ENCODE assay signal across 1 cellular context in the genomic region with DNA sequence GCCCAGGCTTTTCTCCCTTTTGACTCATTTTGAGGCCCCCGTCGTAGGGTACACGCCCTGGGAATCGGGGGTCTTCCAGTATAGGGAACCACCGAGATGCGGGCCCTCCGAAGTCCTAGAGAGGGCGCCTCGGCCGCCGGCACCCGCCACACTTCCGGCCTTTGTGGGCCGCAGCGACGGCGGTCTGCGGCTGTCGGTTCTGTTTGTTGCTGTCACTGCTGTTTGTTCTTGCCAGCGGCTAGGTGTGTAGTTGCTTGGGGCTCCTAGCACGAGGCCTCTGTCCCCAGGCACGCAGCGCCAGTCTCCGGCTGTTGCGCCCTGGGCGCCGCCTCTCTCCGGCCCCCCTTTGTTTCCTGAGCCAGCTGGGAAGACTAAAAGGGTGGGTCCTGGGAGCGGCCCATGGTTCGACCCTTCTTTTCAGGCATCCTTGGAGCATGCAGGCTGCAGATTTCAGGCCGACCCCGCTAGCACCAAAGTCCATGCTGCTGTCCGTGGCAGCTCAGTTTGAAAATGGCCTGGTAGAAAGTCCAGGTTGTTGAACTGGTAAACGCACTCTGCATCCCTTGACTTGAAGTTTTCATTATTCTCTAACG.
A peak's percentile ranks its signal among the peaks of the same experiment; 100 is the strongest.
TF ChIP-seq lines count a peak whose summit lies in the region.

No MANE protein-coding gene starts in this region.

TF ChIP-seq in HepG2, 621 proteins besides CTCF, POLR2A, EP300 and RAD21 (continued from another document and continues in another):
- TF ChIP-seq GLI4 (CRISPR knock-in tag; IDR thresholded peaks at IDR 0.05; ENCODE audit: borderline replicate concordance) (peak; percentile 57; the same call in 1 of the 2 replicates), STAG1 (CRISPR knock-in tag; IDR thresholded peaks at IDR 0.05) (peak; percentile 59), HES4 (CRISPR knock-in tag; IDR thresholded peaks at IDR 0.05; ENCODE audit: borderline replicate concordance) (peak; percentile 34; the same call in 1 of the 2 replicates), CHD2 (IDR thresholded peaks at IDR 0.05; ENCODE audit: low read depth, low read length) (no peak), ZNF264 (CRISPR knock-in tag; IDR thresholded peaks at IDR 0.05) (peak; percentile 76), TP53 (CRISPR knock-in tag; conservative IDR thresholded peaks at IDR 0.05) (peak; percentile 70; the same call in 1 of the 2 replicates), ZNF563 (CRISPR knock-in tag; IDR thresholded peaks at IDR 0.05) (peak; percentile 76), ARNTL (CRISPR knock-in tag; IDR thresholded peaks at IDR 0.05) (peak; percentile 72), RFX1 (IDR thresholded peaks at IDR 0.05) (no peak), POGZ (CRISPR knock-in tag; IDR thresholded peaks at IDR 0.05) (peak; percentile 68), IKZF4 (CRISPR knock-in tag; IDR thresholded peaks at IDR 0.05; ENCODE audit: borderline replicate concordance, low read depth, not compliant biosample characterization) (no peak), ZNF776 (CRISPR knock-in tag; IDR thresholded peaks at IDR 0.05) (peak; percentile 80; the same call in 1 of the 2 replicates), ZNF546 (CRISPR knock-in tag; conservative IDR thresholded peaks at IDR 0.05) (peak; percentile 85; the same call in 1 of the 2 replicates), FOXC1 (CRISPR knock-in tag; IDR thresholded peaks at IDR 0.05; ENCODE audit: borderline replicate concordance) (peak; percentile 81; the same call in 1 of the 2 replicates), BCL6 (CRISPR knock-in tag; IDR thresholded peaks at IDR 0.05) (peak; percentile 78), ISX (CRISPR knock-in tag; conservative IDR thresholded peaks at IDR 0.05) (0 out of 2 replicates have a peak, but pooled peaks have one; percentile 28), ETV5 (CRISPR knock-in tag; IDR thresholded peaks at IDR 0.05; ENCODE audit: borderline replicate concordance) (peak; percentile 98), GATAD2A (CRISPR knock-in tag; IDR thresholded peaks at IDR 0.05) (peak; percentile 84), HNRNPL (IDR thresholded peaks at IDR 0.05; ENCODE audit: low read depth, low read length) (peak; percentile 81), KDM4B (CRISPR knock-in tag; IDR thresholded peaks at IDR 0.05) (peak; percentile 84), YY1 (IDR thresholded peaks at IDR 0.05; ENCODE audit: insufficient read depth, insufficient replicate concordance, low read depth, low read length) (peak; percentile 79), BHLHE40 (IDR thresholded peaks at IDR 0.05; ENCODE audit: low read length) (peak; percentile 79), ZNF792 (CRISPR knock-in tag; IDR thresholded peaks at IDR 0.05) (peak; percentile 96), ESRRA (CRISPR knock-in tag; IDR thresholded peaks at IDR 0.05; ENCODE audit: low read depth) (no peak), NONO (IDR thresholded peaks at IDR 0.05) (no peak), NONO (CRISPR knock-in tag; conservative IDR thresholded peaks at IDR 0.05) (peak; percentile 66), ZNF253 (CRISPR knock-in tag; IDR thresholded peaks at IDR 0.05; ENCODE audit: borderline replicate concordance) (0 out of 2 replicates have a peak, but pooled peaks have one; percentile 10), ZC3H4 (CRISPR knock-in tag; IDR thresholded peaks at IDR 0.05; ENCODE audit: borderline replicate concordance) (0 out of 2 replicates have a peak, but pooled peaks have one; percentile 9), MEF2D (CRISPR knock-in tag; IDR thresholded peaks at IDR 0.05) (peak; percentile 91)
- TF ChIP-seq, protein P1, sequence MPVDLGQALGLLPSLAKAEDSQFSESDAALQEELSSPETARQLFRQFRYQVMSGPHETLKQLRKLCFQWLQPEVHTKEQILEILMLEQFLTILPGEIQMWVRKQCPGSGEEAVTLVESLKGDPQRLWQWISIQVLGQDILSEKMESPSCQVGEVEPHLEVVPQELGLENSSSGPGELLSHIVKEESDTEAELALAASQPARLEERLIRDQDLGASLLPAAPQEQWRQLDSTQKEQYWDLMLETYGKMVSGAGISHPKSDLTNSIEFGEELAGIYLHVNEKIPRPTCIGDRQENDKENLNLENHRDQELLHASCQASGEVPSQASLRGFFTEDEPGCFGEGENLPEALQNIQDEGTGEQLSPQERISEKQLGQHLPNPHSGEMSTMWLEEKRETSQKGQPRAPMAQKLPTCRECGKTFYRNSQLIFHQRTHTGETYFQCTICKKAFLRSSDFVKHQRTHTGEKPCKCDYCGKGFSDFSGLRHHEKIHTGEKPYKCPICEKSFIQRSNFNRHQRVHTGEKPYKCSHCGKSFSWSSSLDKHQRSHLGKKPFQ (CRISPR knock-in tag; IDR thresholded peaks at IDR 0.05; ENCODE audit: insufficient replicate concordance) = peak; percentile 76
- TF ChIP-seq, protein P2, sequence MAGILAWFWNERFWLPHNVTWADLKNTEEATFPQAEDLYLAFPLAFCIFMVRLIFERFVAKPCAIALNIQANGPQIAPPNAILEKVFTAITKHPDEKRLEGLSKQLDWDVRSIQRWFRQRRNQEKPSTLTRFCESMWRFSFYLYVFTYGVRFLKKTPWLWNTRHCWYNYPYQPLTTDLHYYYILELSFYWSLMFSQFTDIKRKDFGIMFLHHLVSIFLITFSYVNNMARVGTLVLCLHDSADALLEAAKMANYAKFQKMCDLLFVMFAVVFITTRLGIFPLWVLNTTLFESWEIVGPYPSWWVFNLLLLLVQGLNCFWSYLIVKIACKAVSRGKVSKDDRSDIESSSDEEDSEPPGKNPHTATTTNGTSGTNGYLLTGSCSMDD (CRISPR knock-in tag; IDR thresholded peaks at IDR 0.05) = no peak
- TF ChIP-seq, protein P3, sequence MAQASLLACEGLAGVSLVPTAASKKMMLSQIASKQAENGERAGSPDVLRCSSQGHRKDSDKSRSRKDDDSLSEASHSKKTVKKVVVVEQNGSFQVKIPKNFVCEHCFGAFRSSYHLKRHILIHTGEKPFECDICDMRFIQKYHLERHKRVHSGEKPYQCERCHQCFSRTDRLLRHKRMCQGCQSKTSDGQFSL (CRISPR knock-in tag; IDR thresholded peaks at IDR 0.05) = peak; percentile 77; the same call in 1 of the 2 replicates
- TF ChIP-seq, protein P4, sequence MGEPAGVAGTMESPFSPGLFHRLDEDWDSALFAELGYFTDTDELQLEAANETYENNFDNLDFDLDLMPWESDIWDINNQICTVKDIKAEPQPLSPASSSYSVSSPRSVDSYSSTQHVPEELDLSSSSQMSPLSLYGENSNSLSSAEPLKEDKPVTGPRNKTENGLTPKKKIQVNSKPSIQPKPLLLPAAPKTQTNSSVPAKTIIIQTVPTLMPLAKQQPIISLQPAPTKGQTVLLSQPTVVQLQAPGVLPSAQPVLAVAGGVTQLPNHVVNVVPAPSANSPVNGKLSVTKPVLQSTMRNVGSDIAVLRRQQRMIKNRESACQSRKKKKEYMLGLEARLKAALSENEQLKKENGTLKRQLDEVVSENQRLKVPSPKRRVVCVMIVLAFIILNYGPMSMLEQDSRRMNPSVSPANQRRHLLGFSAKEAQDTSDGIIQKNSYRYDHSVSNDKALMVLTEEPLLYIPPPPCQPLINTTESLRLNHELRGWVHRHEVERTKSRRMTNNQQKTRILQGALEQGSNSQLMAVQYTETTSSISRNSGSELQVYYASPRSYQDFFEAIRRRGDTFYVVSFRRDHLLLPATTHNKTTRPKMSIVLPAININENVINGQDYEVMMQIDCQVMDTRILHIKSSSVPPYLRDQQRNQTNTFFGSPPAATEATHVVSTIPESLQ (CRISPR knock-in tag; conservative IDR thresholded peaks at IDR 0.05) = no peak
- TF ChIP-seq, protein P5, sequence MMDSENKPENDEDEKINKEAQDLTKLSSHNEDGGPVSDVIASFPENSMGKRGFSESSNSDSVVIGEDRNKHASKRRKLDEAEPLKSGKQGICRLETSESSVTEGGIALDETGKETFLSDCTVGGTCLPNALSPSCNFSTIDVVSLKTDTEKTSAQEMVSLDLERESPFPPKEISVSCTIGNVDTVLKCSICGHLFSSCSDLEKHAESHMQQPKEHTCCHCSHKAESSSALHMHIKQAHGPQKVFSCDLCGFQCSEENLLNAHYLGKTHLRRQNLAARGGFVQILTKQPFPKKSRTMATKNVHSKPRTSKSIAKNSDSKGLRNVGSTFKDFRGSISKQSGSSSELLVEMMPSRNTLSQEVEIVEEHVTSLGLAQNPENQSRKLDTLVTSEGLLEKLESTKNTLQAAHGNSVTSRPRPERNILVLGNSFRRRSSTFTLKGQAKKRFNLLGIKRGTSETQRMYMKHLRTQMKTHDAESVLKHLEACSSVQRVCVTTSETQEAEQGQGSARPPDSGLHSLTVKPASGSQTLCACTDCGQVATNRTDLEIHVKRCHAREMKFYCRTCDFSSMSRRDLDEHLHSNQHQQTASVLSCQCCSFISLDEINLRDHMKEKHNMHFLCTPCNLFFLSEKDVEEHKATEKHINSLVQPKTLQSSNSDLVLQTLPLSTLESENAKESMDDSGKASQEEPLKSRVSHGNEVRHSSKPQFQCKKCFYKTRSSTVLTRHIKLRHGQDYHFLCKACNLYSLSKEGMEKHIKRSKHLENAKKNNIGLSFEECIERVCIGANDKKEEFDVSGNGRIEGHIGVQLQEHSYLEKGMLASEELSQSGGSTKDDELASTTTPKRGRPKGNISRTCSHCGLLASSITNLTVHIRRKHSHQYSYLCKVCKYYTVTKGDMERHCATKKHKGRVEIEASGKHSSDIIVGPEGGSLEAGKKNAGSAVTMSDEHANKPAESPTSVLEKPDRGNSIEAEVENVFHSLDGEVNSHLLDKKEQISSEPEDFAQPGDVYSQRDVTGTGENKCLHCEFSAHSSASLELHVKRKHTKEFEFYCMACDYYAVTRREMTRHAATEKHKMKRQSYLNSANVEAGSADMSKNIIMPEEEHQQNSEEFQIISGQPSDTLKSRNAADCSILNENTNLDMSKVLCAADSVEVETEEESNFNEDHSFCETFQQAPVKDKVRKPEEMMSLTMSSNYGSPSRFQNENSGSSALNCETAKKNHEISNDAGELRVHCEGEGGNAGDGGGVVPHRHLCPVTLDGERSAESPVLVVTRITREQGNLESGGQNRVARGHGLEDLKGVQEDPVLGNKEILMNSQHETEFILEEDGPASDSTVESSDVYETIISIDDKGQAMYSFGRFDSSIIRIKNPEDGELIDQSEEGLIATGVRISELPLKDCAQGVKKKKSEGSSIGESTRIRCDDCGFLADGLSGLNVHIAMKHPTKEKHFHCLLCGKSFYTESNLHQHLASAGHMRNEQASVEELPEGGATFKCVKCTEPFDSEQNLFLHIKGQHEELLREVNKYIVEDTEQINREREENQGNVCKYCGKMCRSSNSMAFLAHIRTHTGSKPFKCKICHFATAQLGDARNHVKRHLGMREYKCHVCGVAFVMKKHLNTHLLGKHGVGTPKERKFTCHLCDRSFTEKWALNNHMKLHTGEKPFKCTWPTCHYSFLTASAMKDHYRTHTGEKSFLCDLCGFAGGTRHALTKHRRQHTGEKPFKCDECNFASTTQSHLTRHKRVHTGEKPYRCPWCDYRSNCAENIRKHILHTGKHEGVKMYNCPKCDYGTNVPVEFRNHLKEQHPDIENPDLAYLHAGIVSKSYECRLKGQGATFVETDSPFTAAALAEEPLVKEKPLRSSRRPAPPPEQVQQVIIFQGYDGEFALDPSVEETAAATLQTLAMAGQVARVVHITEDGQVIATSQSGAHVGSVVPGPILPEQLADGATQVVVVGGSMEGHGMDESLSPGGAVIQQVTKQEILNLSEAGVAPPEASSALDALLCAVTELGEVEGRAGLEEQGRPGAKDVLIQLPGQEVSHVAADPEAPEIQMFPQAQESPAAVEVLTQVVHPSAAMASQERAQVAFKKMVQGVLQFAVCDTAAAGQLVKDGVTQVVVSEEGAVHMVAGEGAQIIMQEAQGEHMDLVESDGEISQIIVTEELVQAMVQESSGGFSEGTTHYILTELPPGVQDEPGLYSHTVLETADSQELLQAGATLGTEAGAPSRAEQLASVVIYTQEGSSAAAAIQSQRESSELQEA (CRISPR knock-in tag; IDR thresholded peaks at IDR 0.05; ENCODE audit: not compliant biosample characterization) = peak; percentile 54
- TF ChIP-seq, protein P6, sequence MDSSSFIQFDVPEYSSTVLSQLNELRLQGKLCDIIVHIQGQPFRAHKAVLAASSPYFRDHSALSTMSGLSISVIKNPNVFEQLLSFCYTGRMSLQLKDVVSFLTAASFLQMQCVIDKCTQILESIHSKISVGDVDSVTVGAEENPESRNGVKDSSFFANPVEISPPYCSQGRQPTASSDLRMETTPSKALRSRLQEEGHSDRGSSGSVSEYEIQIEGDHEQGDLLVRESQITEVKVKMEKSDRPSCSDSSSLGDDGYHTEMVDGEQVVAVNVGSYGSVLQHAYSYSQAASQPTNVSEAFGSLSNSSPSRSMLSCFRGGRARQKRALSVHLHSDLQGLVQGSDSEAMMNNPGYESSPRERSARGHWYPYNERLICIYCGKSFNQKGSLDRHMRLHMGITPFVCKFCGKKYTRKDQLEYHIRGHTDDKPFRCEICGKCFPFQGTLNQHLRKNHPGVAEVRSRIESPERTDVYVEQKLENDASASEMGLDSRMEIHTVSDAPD (CRISPR knock-in tag; IDR thresholded peaks at IDR 0.05) = peak; percentile 49; the same call in 1 of the 2 replicates
- TF ChIP-seq, protein P7, sequence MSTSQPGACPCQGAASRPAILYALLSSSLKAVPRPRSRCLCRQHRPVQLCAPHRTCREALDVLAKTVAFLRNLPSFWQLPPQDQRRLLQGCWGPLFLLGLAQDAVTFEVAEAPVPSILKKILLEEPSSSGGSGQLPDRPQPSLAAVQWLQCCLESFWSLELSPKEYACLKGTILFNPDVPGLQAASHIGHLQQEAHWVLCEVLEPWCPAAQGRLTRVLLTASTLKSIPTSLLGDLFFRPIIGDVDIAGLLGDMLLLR (CRISPR knock-in tag; IDR thresholded peaks at IDR 0.05) = 0 out of 2 replicates have a peak, but pooled peaks have one; percentile 75
- TF ChIP-seq, protein P8, sequence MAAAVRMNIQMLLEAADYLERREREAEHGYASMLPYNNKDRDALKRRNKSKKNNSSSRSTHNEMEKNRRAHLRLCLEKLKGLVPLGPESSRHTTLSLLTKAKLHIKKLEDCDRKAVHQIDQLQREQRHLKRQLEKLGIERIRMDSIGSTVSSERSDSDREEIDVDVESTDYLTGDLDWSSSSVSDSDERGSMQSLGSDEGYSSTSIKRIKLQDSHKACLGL (CRISPR knock-in tag; IDR thresholded peaks at IDR 0.05) = peak; percentile 80; the same call in 1 of the 2 replicates
- TF ChIP-seq, protein P9, sequence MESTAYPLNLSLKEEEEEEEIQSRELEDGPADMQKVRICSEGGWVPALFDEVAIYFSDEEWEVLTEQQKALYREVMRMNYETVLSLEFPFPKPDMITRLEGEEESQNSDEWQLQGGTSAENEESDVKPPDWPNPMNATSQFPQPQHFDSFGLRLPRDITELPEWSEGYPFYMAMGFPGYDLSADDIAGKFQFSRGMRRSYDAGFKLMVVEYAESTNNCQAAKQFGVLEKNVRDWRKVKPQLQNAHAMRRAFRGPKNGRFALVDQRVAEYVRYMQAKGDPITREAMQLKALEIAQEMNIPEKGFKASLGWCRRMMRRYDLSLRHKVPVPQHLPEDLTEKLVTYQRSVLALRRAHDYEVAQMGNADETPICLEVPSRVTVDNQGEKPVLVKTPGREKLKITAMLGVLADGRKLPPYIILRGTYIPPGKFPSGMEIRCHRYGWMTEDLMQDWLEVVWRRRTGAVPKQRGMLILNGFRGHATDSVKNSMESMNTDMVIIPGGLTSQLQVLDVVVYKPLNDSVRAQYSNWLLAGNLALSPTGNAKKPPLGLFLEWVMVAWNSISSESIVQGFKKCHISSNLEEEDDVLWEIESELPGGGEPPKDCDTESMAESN (CRISPR knock-in tag; conservative IDR thresholded peaks at IDR 0.05) = 0 out of 2 replicates have a peak, but pooled peaks have one; percentile 27
